In the genomic region with DNA sequence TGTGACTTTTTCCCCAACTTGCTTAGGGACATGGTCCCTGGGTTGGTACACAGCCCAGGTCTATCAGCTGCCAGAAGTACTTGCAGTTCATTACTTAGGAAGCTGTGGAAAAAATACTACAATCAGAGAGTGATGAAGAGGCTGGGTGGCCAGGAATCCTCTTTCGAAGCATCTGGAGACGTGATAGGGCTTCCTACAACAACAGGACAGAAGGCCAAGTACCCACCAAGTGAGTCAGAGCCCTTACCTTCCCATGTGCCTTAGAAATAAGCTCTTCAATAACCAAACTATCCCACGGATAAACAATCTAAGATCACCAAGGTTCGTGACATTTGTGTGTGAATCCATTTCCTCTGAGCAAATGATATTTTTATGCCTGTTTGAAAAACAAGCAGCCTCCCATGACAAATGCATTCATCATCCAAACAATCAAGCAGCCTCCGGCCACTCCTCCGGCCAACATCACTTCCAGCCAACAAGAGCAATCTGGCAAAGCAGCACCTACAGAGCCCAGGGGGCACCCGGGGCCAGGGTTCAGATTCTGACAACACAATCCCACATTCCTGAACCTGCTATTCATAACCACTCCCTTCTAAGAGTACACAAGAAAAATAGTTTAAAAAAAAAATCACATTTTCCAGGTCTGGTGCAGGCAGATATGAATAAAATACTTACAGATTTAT, we compare ENCODE assay signal across 8 cellular contexts. TPM values are rescaled to one million over a fixed set of nuclear protein-coding genes. Genes with fewer than 3 reads are reported as not detected.
DNase-seq lines count a peak whose midpoint lies in the region; ATAC-seq and TF ChIP-seq lines count a peak whose summit lies in the region.

No MANE protein-coding gene starts in this region.

- H2BK120ac ChIP-seq in IMR-90 (ENCODE audit: low read depth, low read length), result peak overlapping the region; percentile 88

- peak overlapping the region; percentile 80 for H3K23ac ChIP-seq in IMR-90 (ENCODE audit: low read depth, low read length)

- H2AK9ac ChIP-seq in IMR-90 (replicated peaks; ENCODE audit: low read depth, low read length, poor library complexity), result peak overlapping the region; percentile 20

- DNase-seq in IMR-90 (peak; percentile 76), colonic mucosa (peak; percentile 52), right lobe of liver (peak; percentile 81 to 86 (median 84)), type B pancreatic cell (ENCODE audit: extremely low spot score, unreplicated experiment) (no peak), SHP77 (lab: John Stamatoyannopoulos, UW) (no peak), DMS79 (lab: John Stamatoyannopoulos, UW) (no peak), NCI-H2171 (lab: John Stamatoyannopoulos, UW) (no peak)

- H3K27ac ChIP-seq in IMR-90 (ENCODE audit: insufficient read depth, low read length) (peak overlapping the region; percentile 62), colonic mucosa (no peak overlapping the region), right lobe of liver (peak overlapping the region; percentile 36 to 76 (median 75))

- H3K79me1 ChIP-seq in IMR-90 (ENCODE audit: low read depth in 1 of 2, low read length in 2 of 2), result peaks cover 6 to 46% of the 10 kb centered on the region in 2 experiments; a peak in 3 of 4 replicates

- peaks cover 4% of the 10 kb centered on the region for H3K36me3 Mint-ChIP-seq in type B pancreatic cell

- H3K9me3 Mint-ChIP-seq in type B pancreatic cell, result peaks cover 5% of the 10 kb centered on the region

- H3K27me3 ChIP-seq in IMR-90 (ENCODE audit: control insufficient read depth, insufficient read depth, low read length) (no peaks in the 10 kb centered on the region), colonic mucosa (no peaks in the 10 kb centered on the region), right lobe of liver (no peaks in the 10 kb centered on the region)

- WGBS in IMR-90 (ENCODE audit: extremely low coverage in 2 of 2, insufficient read length in 1 of 2), 2 experiments, result no CpG with 5 or more reads among the region's 7 CpGs
- WGBS in right lobe of liver (ENCODE audit: insufficient coverage, low coverage, low lambda C conversion rate, missing lambda C conversion rate), result 31% methylated on average over 7 of the region's 7 CpGs

- H3K18ac ChIP-seq in IMR-90 (ENCODE audit: low read depth, low read length), result 0 out of 2 replicates have a peak overlapping the region, but pooled peaks have one; percentile 9

- no TSS peak for BruUV-seq in IMR-90 (replicated peaks; lab: Mats Ljungman, UMichigan)

- H2AFZ ChIP-seq in IMR-90 (replicated peaks; ENCODE audit: low read length, poor library complexity), result no peak overlapping the region

- H3K4me1 ChIP-seq in IMR-90 (ENCODE audit: control insufficient read depth, insufficient read depth, low read length) (peaks cover 18% of the 10 kb centered on the region), colonic mucosa (peaks cover 14% of the 10 kb centered on the region), right lobe of liver (peaks cover 0 to 60% (median 35%) of the 10 kb centered on the region in 4 donors)

- H2BK20ac ChIP-seq in IMR-90 (ENCODE audit: low read depth, low read length), result peak overlapping the region; percentile 88

- H3K9me1 ChIP-seq in IMR-90 (ENCODE audit: insufficient read depth, low read length), result peaks cover 29% of the 10 kb centered on the region

- H3K9ac ChIP-seq in IMR-90 (ENCODE audit: low read depth, low read length) (no peak overlapping the region), colonic mucosa (ENCODE audit: low read depth in 2 of 2, low read length in 2 of 2) (no peak overlapping the region)

- peak overlapping the region; percentile 35 for H3K4me3 Mint-ChIP-seq in type B pancreatic cell

- peaks cover 51% of the 10 kb centered on the region for H3K4me1 Mint-ChIP-seq in type B pancreatic cell (ENCODE audit: unreplicated experiment)

- in situ Hi-C loops in IMR-90 (cut with MboI; ENCODE audit: low sequenced_read_pairs), result no loop called here

- no peak for TF ChIP-seq RAD21 in IMR-90 (IDR thresholded peaks at IDR 0.05; ENCODE audit: low read length)

- H4K8ac ChIP-seq in IMR-90 (ENCODE audit: low read depth in 2 of 2, low read length in 2 of 2), result peak overlapping the region; percentile 3 to 86; a peak in 3 of 4 replicates

- peak overlapping the region; percentile 94 for H3K27ac Mint-ChIP-seq in type B pancreatic cell

- peaks cover 10% of the 10 kb centered on the region; the same call in 1 of the 2 replicates for H4K20me1 ChIP-seq in IMR-90 (ENCODE audit: insufficient read depth, low read length)

- H4K91ac ChIP-seq in IMR-90 (ENCODE audit: insufficient read depth, low read depth, low read length), result peak overlapping the region; percentile 70

- ATAC-seq in IMR-90 (ENCODE audit: low read depth), result peak; percentile 84
- ATAC-seq in right lobe of liver, result peak; percentile 74 to 81 (median 75)
- ATAC-seq in HG03342 (IDR thresholded peaks at IDR 0.05; ENCODE audit: unreplicated experiment), result no peak

- peak overlapping the region; percentile 90 for H2AK5ac ChIP-seq in IMR-90 (ENCODE audit: low read depth, low read length)

- POLR2A ChIA-PET in IMR-90 (lab: Charles Lee; ENCODE audit: unreplicated experiment), result interaction anchor here (0.5 to 1.1 kb wide), 3 partner anchors 13 to 1177 kb away, joined by 3 to 5 read pairs (median 3); partner anchors contain the start of gene TBC1D8

- TF ChIP-seq CTCF in IMR-90 (conservative IDR thresholded peaks at IDR 0.05; ENCODE audit: low read depth, low read length) (no peak), colonic mucosa (IDR thresholded peaks at IDR 0.05) (no peak), right lobe of liver (IDR thresholded peaks at IDR 0.05) (no peak), type B pancreatic cell (conservative IDR thresholded peaks at IDR 0.05) (no peak)

- peak overlapping the region; percentile 52; the same call in 1 of the 2 replicates for H3K56ac ChIP-seq in IMR-90 (ENCODE audit: extremely low read depth, insufficient read depth, low read length)

- H3K9me3 ChIP-seq in IMR-90 (ENCODE audit: control insufficient read depth, insufficient read depth, low read length), result no peaks in the 10 kb centered on the region
- H3K9me3 ChIP-seq in colonic mucosa, result no peaks in the 10 kb centered on the region
- no peaks in the 10 kb centered on the region for H3K9me3 ChIP-seq in right lobe of liver

- CTCF ChIA-PET in IMR-90 (lab: Yijun Ruan, JAX), result interaction anchor here (0.8 to 1.6 kb wide), 2 partner anchors 64 to 89 kb away, joined by 3 to 4 read pairs; no protein-coding TSS in a partner anchor

- H3K36me3 ChIP-seq in IMR-90 (ENCODE audit: control insufficient read depth, insufficient read depth, low read length), result no peaks in the 10 kb centered on the region
- no peaks in the 10 kb centered on the region for H3K36me3 ChIP-seq in colonic mucosa
- no peaks in the 10 kb centered on the region for H3K36me3 ChIP-seq in right lobe of liver

- intact Hi-C loops in IMR-90 (cut with micrococcal nuclease), result no loop called here
- intact Hi-C loops in colonic mucosa (cut with DNase I), result no loop called here
- intact Hi-C loops in right lobe of liver (cut with DNase I), result no loop called here

- peak overlapping the region; percentile 76 for H3K4me2 ChIP-seq in IMR-90 (ENCODE audit: low read depth, low read length)

- peak overlapping the region; percentile 84 for H3K14ac ChIP-seq in IMR-90 (replicated peaks; ENCODE audit: low read depth, low read length)

- peak overlapping the region; percentile 77; the same call in 2 of the 3 replicates for H2BK15ac ChIP-seq in IMR-90 (ENCODE audit: low read depth, low read length)

- TF ChIP-seq POLR2A in IMR-90 (IDR thresholded peaks at IDR 0.05; ENCODE audit: low read depth, low read length) (no peak), right lobe of liver (IDR thresholded peaks at IDR 0.05) (peak; percentile 67)

- H2BK5ac ChIP-seq in IMR-90 (ENCODE audit: low read depth, low read length, poor library complexity, severe bottlenecking), result peak overlapping the region; percentile 66

- H4K5ac ChIP-seq in IMR-90 (ENCODE audit: low read depth, low read length), result no peak overlapping the region

- H3K4me3 ChIP-seq in IMR-90 (ENCODE audit: insufficient read depth, low read depth, low read length) (no peak overlapping the region), colonic mucosa (no peak overlapping the region), right lobe of liver (no peak overlapping the region)

- H3K27me3 Mint-ChIP-seq in type B pancreatic cell, result no peaks in the 10 kb centered on the region

- H3K4ac ChIP-seq in IMR-90 (ENCODE audit: low read depth, low read length), result peak overlapping the region; percentile 87

- dilution Hi-C loops in IMR-90 (cut with HindIII; ENCODE audit: low sequenced_read_pairs, unreplicated experiment), result no loop called here

TF ChIP-seq in IMR-90, 13 proteins besides CTCF, POLR2A, EP300 and RAD21:
- TF ChIP-seq SMC3 (IDR thresholded peaks at IDR 0.05; ENCODE audit: low read depth, low read length) (no peak), RFX5 (IDR thresholded peaks at IDR 0.05; ENCODE audit: low read depth, low read length) (no peak), CEBPB (IDR thresholded peaks at IDR 0.05; ENCODE audit: low read depth, low read length) (no peak), RCOR1 (IDR thresholded peaks at IDR 0.05; ENCODE audit: insufficient replicate concordance, low read length) (peak; percentile 10)

RNA-seq across cellular contexts. Expression of gene TBC1D8, which starts 26.4 kb away (rescaled TPM):
- total RNA-seq in IMR-90 (2012; rRNA removed) (0.83 and 1.3 TPM in 2 replicates), colonic mucosa (10 to 100 TPM; 10.3 to 11.8 TPM), right lobe of liver (10 to 100 TPM; 17.3 to 31.2 (median 21.5) TPM), type B pancreatic cell (ENCODE audit: low replicate concordance) (16.1 and 20.1 TPM in 2 replicates)
- 0.98 and 1.5 TPM in 2 replicates for polyA plus RNA-seq in IMR-90 (2012; rRNA removed)
- polyA plus RNA-seq in IMR-90 (2012; cell fraction: cytosol; rRNA removed), result 0.22 and 0.66 TPM in 2 replicates
- 4.4 and 6.5 TPM in 2 replicates for polyA plus RNA-seq in IMR-90 (2012; cell fraction: nucleus; rRNA removed; ENCODE audit: low replicate concordance)

Comparison
In these comparisons a context has a peak if more than half of its experiments do, and no peak if none do; other contexts are left out.
1. DNase-seq: peak in IMR-90 (single experiment), colonic mucosa (single experiment) and right lobe of liver (3 of 3); none in type B pancreatic cell (single experiment), SHP77 (0 of 2), DMS79 (single experiment) and NCI-H2171 (single experiment).